Comparison of ENCODE assay signal across 8 cellular contexts in the genomic region with DNA sequence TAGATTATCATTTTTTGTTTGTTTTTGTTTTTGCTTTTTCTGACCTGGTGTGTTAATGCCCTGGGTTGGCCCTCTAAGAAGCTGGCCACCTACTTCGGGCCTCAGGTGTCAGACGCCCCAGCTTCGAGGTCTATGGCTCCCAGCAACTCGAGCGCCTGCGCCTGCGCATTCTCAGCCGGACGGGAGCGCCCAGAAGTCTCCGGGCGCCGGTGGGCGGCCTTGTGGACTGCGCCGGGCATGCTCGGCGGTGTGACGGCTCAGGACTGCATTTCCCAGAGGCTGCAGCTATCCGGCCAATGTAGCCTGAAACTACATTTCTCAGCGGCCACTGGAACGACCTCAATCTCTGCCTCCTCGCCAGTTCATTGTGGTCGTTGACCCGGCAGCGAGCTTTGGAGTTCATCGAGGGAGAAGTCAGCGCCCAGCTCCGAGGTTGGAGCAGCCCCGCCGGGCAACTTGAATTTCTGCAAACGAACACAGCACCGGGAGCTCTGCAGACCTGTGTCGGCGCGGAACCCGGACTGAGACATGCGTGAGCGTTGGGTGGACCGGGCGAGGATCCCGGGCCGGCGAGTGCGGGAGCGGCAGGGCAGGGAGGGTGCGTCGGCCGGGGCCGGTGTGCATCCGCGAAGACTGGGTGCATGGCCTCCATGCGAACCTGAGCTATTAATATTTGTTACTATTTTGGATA. TPM values are rescaled to one million over a fixed set of nuclear protein-coding genes. Genes with fewer than 3 reads are reported as not detected.
DNase-seq lines count a peak whose midpoint lies in the region; ATAC-seq and TF ChIP-seq lines count a peak whose summit lies in the region.

Gene ZNF30 (plus strand): TSS at position 219 of the 691 bp plus-strand sequence. CDS start 3,045 bp downstream, outside the sequence.

- no peaks in the 10 kb centered on the region for H3K79me2 ChIP-seq in fibroblast of lung (ENCODE audit: control insufficient read depth, insufficient read depth, low read length)

- peak within 1 kb of the TSS; percentile 90 to 91 for H3K4me3 ChIP-seq in Panc1 (ENCODE audit: low read depth in 2 of 2, low read length in 2 of 2)
- H3K4me3 ChIP-seq in fibroblast of lung (replicated peaks in 1 of 4; ENCODE audit: control extremely low read depth in 1 of 4, insufficient read depth in 1 of 4, low read depth in 3 of 4, low read length in 4 of 4), result peak within 1 kb of the TSS; percentile 53 to 88 (median 81)

- H2AFZ ChIP-seq in fibroblast of lung (ENCODE audit: low read length), result peak within 1 kb of the TSS; percentile 90

- H3K27me3 ChIP-seq in Panc1 (ENCODE audit: control insufficient read depth, insufficient read depth, low read length), result peaks cover 8% of the 10 kb centered on the region; the same call in 1 of the 2 replicates
- H3K27me3 ChIP-seq in fibroblast of lung (ENCODE audit: control insufficient read depth, insufficient read depth, low read length), result no peaks in the 10 kb centered on the region

- peak within 1 kb of the TSS; percentile 64 for H3K4me2 ChIP-seq in fibroblast of lung (ENCODE audit: extremely low read depth, insufficient read depth, low read length)

- H3K9me3 ChIP-seq in Panc1 (ENCODE audit: control insufficient read depth, insufficient read depth, low read depth, low read length) (no peaks in the 10 kb centered on the region), fibroblast of lung (ENCODE audit: control insufficient read depth, insufficient read depth, low read depth, low read length) (no peaks in the 10 kb centered on the region)

- H3K36me3 ChIP-seq in Panc1 (ENCODE audit: control insufficient read depth, insufficient read depth, low read length), result no peaks in the 10 kb centered on the region
- H3K36me3 ChIP-seq in fibroblast of lung (ENCODE audit: control insufficient read depth, insufficient read depth, low read length), result no peaks in the 10 kb centered on the region

- CTCF ChIA-PET in Panc1 (lab: Charles Lee), result interaction anchor here (0.6 to 0.7 kb wide), 2 partner anchors 88 to 488 kb away, joined by 3 read pairs; no protein-coding TSS in a partner anchor

- POLR2A ChIA-PET in Panc1 (lab: Charles Lee), result interaction anchor here (0.6 to 1.2 kb wide), 3 partner anchors 16 to 440 kb away, joined by 3 to 7 read pairs (median 3); no protein-coding TSS in a partner anchor

- peak within 1 kb of the TSS; percentile 90 for H3K4me3 Mint-ChIP-seq in activated T-helper 1 cell treated with anti-CD3 and anti-CD28 coated beads, Interleukin-12 subunit alpha, Interleukin-12 subunit beta, Interleukin-2, Interleukin-4 antibody, amounts not matched to agents 30 ng/mL and 10 ng/mL and 1 ng/mL, durations not matched to agents 14 hours and 24 hours and 36 hours
- peak within 1 kb of the TSS; percentile 89 to 96 (median 94) for H3K4me3 Mint-ChIP-seq in naive B cell
- H3K4me3 Mint-ChIP-seq in stimulated activated effector memory CD8-positive, alpha-beta T cell treated with anti-CD3 and anti-CD28 coated beads, Interleukin-12 subunit alpha, Interleukin-12 subunit beta, amount 100 ng/mL, for 72 hours, result peak within 1 kb of the TSS; percentile 91

- H3K27ac ChIP-seq in C4-2B (peak within 1 kb of the TSS; percentile 95), Panc1 (ENCODE audit: low read length) (peak within 1 kb of the TSS; percentile 88), fibroblast of lung (ENCODE audit: insufficient read depth, low read length) (peak within 1 kb of the TSS; percentile 4)

- TF ChIP-seq CTCF in C4-2B (conservative IDR thresholded peaks at IDR 0.05), result no peak
- no peak for TF ChIP-seq CTCF in Panc1 (IDR thresholded peaks at IDR 0.05)
- TF ChIP-seq CTCF in fibroblast of lung (conservative IDR thresholded peaks at IDR 0.05 in 1 of 2, IDR thresholded peaks at IDR 0.05 in 1 of 2; ENCODE audit: low read depth in 1 of 2, low read length in 2 of 2), result no peak

- H4K20me1 ChIP-seq in fibroblast of lung (ENCODE audit: control insufficient read depth, extremely low read depth, insufficient read depth, low read length), result no peaks in the 10 kb centered on the region

- BruUV-seq in Panc1 (replicated peaks; lab: Mats Ljungman, UMichigan), result no TSS peak

- peak; percentile 97 for ATAC-seq in GM19351 (IDR thresholded peaks at IDR 0.05; ENCODE audit: unreplicated experiment)
- ATAC-seq in HG03565 (IDR thresholded peaks at IDR 0.05; ENCODE audit: unreplicated experiment), result peak; percentile 93
- ATAC-seq in Panc1, result peak; percentile 100
- peak; percentile 98 to 100 for ATAC-seq in naive B cell (ENCODE audit: low read depth in 2 of 2)
- ATAC-seq in stimulated activated effector memory CD8-positive, alpha-beta T cell treated with anti-CD3 and anti-CD28 coated beads, Interleukin-12 subunit alpha, Interleukin-12 subunit beta, amount 100 ng/mL, for 72 hours, result peak; percentile 99

- no peaks in the 10 kb centered on the region for H3K27me3 Mint-ChIP-seq in activated T-helper 1 cell treated with anti-CD3 and anti-CD28 coated beads, Interleukin-12 subunit alpha, Interleukin-12 subunit beta, Interleukin-2, Interleukin-4 antibody, amounts not matched to agents 30 ng/mL and 10 ng/mL and 1 ng/mL, durations not matched to agents 14 hours and 24 hours and 36 hours (ENCODE audit: insufficient read depth)
- H3K27me3 Mint-ChIP-seq in naive B cell, result peaks cover 5 to 14% (median 6%) of the 10 kb centered on the region in 3 donors

- DNase-seq in Panc1 (ENCODE audit: low read depth, low spot score) (peak; percentile 43), fibroblast of lung (ENCODE audit: low read depth in 2 of 2) (peak; percentile 90 to 92), naive B cell (peak; percentile 68)
- peak; percentile 64 for DNase-seq in activated T-helper 1 cell treated with anti-CD3 and anti-CD28 coated beads, Interleukin-12 subunit alpha, Interleukin-12 subunit beta, Interleukin-2, Interleukin-4 antibody, amounts not matched to agents 30 ng/mL and 10 ng/mL and 1 ng/mL, durations not matched to agents 14 hours and 24 hours and 36 hours (ENCODE audit: low spot score)
- DNase-seq in stimulated activated effector memory CD8-positive, alpha-beta T cell treated with anti-CD3 and anti-CD28 coated beads, Interleukin-12 subunit alpha, Interleukin-12 subunit beta, amount 100 ng/mL, for 72 hours (ENCODE audit: low spot score in 2 of 2), result peak; percentile 73 to 88

- H3K9me3 Mint-ChIP-seq in activated T-helper 1 cell treated with anti-CD3 and anti-CD28 coated beads, Interleukin-12 subunit alpha, Interleukin-12 subunit beta, Interleukin-2, Interleukin-4 antibody, amounts not matched to agents 30 ng/mL and 10 ng/mL and 1 ng/mL, durations not matched to agents 14 hours and 24 hours and 36 hours, result no peaks in the 10 kb centered on the region
- H3K9me3 Mint-ChIP-seq in naive B cell, result peaks cover 0 to 3% (median 0%) of the 10 kb centered on the region in 7 donors
- no peaks in the 10 kb centered on the region for H3K9me3 Mint-ChIP-seq in stimulated activated effector memory CD8-positive, alpha-beta T cell treated with anti-CD3 and anti-CD28 coated beads, Interleukin-12 subunit alpha, Interleukin-12 subunit beta, amount 100 ng/mL, for 72 hours

- peak within 1 kb of the TSS; percentile 29 for H3K9ac ChIP-seq in fibroblast of lung (ENCODE audit: insufficient read depth, low read length)

- intact Hi-C loops in Panc1 (cut with micrococcal nuclease; ENCODE audit: unreplicated experiment), result no loop called here
- intact Hi-C loops in activated T-helper 1 cell treated with anti-CD3 and anti-CD28 coated beads, Interleukin-12 subunit alpha, Interleukin-12 subunit beta, Interleukin-2, Interleukin-4 antibody, amounts not matched to agents 30 ng/mL and 10 ng/mL and 1 ng/mL, durations not matched to agents 14 hours and 24 hours and 36 hours (cut with micrococcal nuclease), result no loop called here

- in situ Hi-C loops in Panc1 (cut with HindIII; ENCODE audit: low pct_unique_long_range_greater_than_20kb, low sequenced_read_pairs), result no loop called here

- peaks cover 11% of the 10 kb centered on the region for H3K36me3 Mint-ChIP-seq in activated T-helper 1 cell treated with anti-CD3 and anti-CD28 coated beads, Interleukin-12 subunit alpha, Interleukin-12 subunit beta, Interleukin-2, Interleukin-4 antibody, amounts not matched to agents 30 ng/mL and 10 ng/mL and 1 ng/mL, durations not matched to agents 14 hours and 24 hours and 36 hours (ENCODE audit: low read depth)
- peaks cover 0 to 6% of the 10 kb centered on the region in 2 donors for H3K36me3 Mint-ChIP-seq in naive B cell
- peaks cover 4% of the 10 kb centered on the region for H3K36me3 Mint-ChIP-seq in stimulated activated effector memory CD8-positive, alpha-beta T cell treated with anti-CD3 and anti-CD28 coated beads, Interleukin-12 subunit alpha, Interleukin-12 subunit beta, amount 100 ng/mL, for 72 hours

- H3K4me1 Mint-ChIP-seq in activated T-helper 1 cell treated with anti-CD3 and anti-CD28 coated beads, Interleukin-12 subunit alpha, Interleukin-12 subunit beta, Interleukin-2, Interleukin-4 antibody, amounts not matched to agents 30 ng/mL and 10 ng/mL and 1 ng/mL, durations not matched to agents 14 hours and 24 hours and 36 hours (ENCODE audit: low read depth), result peaks cover 13% of the 10 kb centered on the region
- peaks cover 0 to 24% (median 12%) of the 10 kb centered on the region in 3 donors for H3K4me1 Mint-ChIP-seq in naive B cell
- H3K4me1 Mint-ChIP-seq in stimulated activated effector memory CD8-positive, alpha-beta T cell treated with anti-CD3 and anti-CD28 coated beads, Interleukin-12 subunit alpha, Interleukin-12 subunit beta, amount 100 ng/mL, for 72 hours, result peaks cover 10% of the 10 kb centered on the region

- H3K4me1 ChIP-seq in Panc1 (ENCODE audit: control insufficient read depth, insufficient read depth, low read length) (0 out of 2 replicates have a peak, but pooled peaks cover 5% of the 10 kb centered on the region), fibroblast of lung (ENCODE audit: control insufficient read depth, extremely low read depth, insufficient read depth, low read length) (no peaks in the 10 kb centered on the region)

- peak within 1 kb of the TSS; percentile 55 for H3K27ac Mint-ChIP-seq in activated T-helper 1 cell treated with anti-CD3 and anti-CD28 coated beads, Interleukin-12 subunit alpha, Interleukin-12 subunit beta, Interleukin-2, Interleukin-4 antibody, amounts not matched to agents 30 ng/mL and 10 ng/mL and 1 ng/mL, durations not matched to agents 14 hours and 24 hours and 36 hours
- H3K27ac Mint-ChIP-seq in naive B cell, result peak within 1 kb of the TSS in 5 of 6 donors; percentile 51 to 69 (median 58)
- peak within 1 kb of the TSS; percentile 70 for H3K27ac Mint-ChIP-seq in stimulated activated effector memory CD8-positive, alpha-beta T cell treated with anti-CD3 and anti-CD28 coated beads, Interleukin-12 subunit alpha, Interleukin-12 subunit beta, amount 100 ng/mL, for 72 hours

RNA-seq across cellular contexts. Expression of gene ZNF30, which starts in this region (rescaled TPM):
- total RNA-seq in Panc1 (2021; ENCODE audit: unreplicated experiment) (5.3 TPM), fibroblast of lung (3.1 and 4.3 TPM in 2 replicates)
- polyA plus RNA-seq in Panc1 (2012; ENCODE audit: insufficient read length), result 3.5 TPM
- total RNA-seq in activated T-helper 1 cell treated with anti-CD3 and anti-CD28 coated beads, Interleukin-12 subunit alpha, Interleukin-12 subunit beta, Interleukin-2, Interleukin-4 antibody, amounts not matched to agents 30 ng/mL and 10 ng/mL and 1 ng/mL, durations not matched to agents 14 hours and 24 hours and 36 hours, result 3.4 and 4.5 TPM in 2 replicates
- polyA plus RNA-seq in fibroblast of lung (2.0 and 2.7 TPM in 2 replicates), naive B cell (ENCODE audit: low read depth in 6 of 6) (1 to 10 TPM in 5 of 6 donors, not detected in 1; 2.9 to 8.2 (median 4.9) TPM)
- polyA plus RNA-seq in fibroblast of lung (2012), result 1.6 and 1.9 TPM in 2 replicates
- 2.1 TPM in 1 of 2 replicates, not detected in the other for polyA minus RNA-seq in fibroblast of lung (ENCODE audit: low replicate concordance)

Comparison
In these comparisons a context has a peak if more than half of its experiments do, and no peak if none do; other contexts are left out.
1. Peak in every context shown above with its lines: DNase-seq, ATAC-seq, H3K4me3 ChIP-seq and H3K27ac ChIP-seq.
2. H3K27ac ChIP-seq: peak in every context shown above with its lines; median percentile 95 in C4-2B; 88 in Panc1; 4 in fibroblast of lung.